7 cellular contexts compared by ENCODE assay signal in genomic region chr10:19120381-19120908, GRCh38.
"Had no signal": no experiment of that assay in that cellular context is flagged by ENCODE, and none has a peak within 500 bp of the region (broad histone marks: within the 10 kb centered on the region; RNA-seq: fewer than 3 reads in every experiment).

No MANE protein-coding gene starts in this region.

- DNase-seq: H7, HCEC 1CT, Karpas-422, KBM-7 had no signal

- H2AFZ ChIP-seq: GM23338 had no signal

- H3K27ac Mint-ChIP-seq: GM23338 had no signal

- H3K27ac ChIP-seq: KMS-11 had no signal

- H3K4me2 ChIP-seq: GM23338, KMS-11 had no signal

- H3K4me3 Mint-ChIP-seq: GM23338 had no signal

- H3K9ac ChIP-seq: KMS-11 had no signal

- FAIRE-seq: HTR-8/SVneo had no signal

- H3K4me3 ChIP-seq: GM23338 had no signal
